In genomic region chr2:26268184-26268583, GRCh38 we compare ENCODE assay signal across 19 cellular contexts. TPM values are rescaled to one million over a fixed set of nuclear protein-coding genes. Genes with fewer than 3 reads are reported as not detected.
DNase-seq lines count a peak whose midpoint lies in the region; ATAC-seq and TF ChIP-seq lines count a peak whose summit lies in the region.
"Had no signal": no experiment of that assay in that cellular context is flagged by ENCODE, and none has a peak within 500 bp of the region (broad histone marks: within the 10 kb centered on the region; RNA-seq: fewer than 3 reads in every experiment).

No MANE protein-coding gene starts in this region.

- no peak overlapping the region for H3K9ac ChIP-seq in adipocyte (ENCODE audit: low read length)
- H3K9ac ChIP-seq: neural progenitor cell had no signal

- intact Hi-C loops in Right ventricle myocardium superior (cut with DNase I), result no loop called here

- no peaks in the 10 kb centered on the region for H3K9me3 ChIP-seq in right atrium auricular region
- H3K9me3 ChIP-seq in adipocyte (ENCODE audit: control insufficient read depth, low read length), result no peaks in the 10 kb centered on the region
- H3K9me3 ChIP-seq in BE2C, result no peaks in the 10 kb centered on the region
- H3K9me3 ChIP-seq: HAP-1 had no signal

- H3K4me1 ChIP-seq in right atrium auricular region (peaks cover 0 to 28% of the 10 kb centered on the region in 2 donors), adipocyte (ENCODE audit: control insufficient read depth, insufficient read depth, low read length) (peaks cover 45% of the 10 kb centered on the region), BE2C (no peaks in the 10 kb centered on the region)
- H3K4me1 ChIP-seq: HAP-1, neural progenitor cell had no signal

- TF ChIP-seq CTCF in right atrium auricular region (IDR thresholded peaks at IDR 0.05) (no peak), fibroblast of villous mesenchyme (IDR thresholded peaks at IDR 0.05; ENCODE audit: insufficient read depth, low read depth, low read length) (no peak), BE2C (IDR thresholded peaks at IDR 0.05; ENCODE audit: low read depth, low read length) (no peak)

- peak overlapping the region in 1 of 2 donors; percentile 87 for H3K27ac ChIP-seq in right atrium auricular region
- H3K27ac ChIP-seq: neural progenitor cell, SK-N-MC had no signal

- DNase-seq in Right ventricle myocardium superior (no peak), right atrium auricular region (ENCODE audit: low spot score) (no peak), adipocyte (ENCODE audit: low read depth) (peak; percentile 50), fibroblast of villous mesenchyme (ENCODE audit: low read depth) (peak; percentile 65), BE2C (no peak), NCI-H128 (lab: John Stamatoyannopoulos, UW; ENCODE audit: unreplicated experiment) (no peak)
- DNase-seq: activated CD4-positive, alpha-beta T cell treated with anti-CD3 and anti-CD28 coated beads, Interleukin-2, amount 10 ng/mL, durations not matched to agents 7 days and 5 days; activated CD8-positive, alpha-beta memory T cell treated with anti-CD3 and anti-CD28 coated beads, Interleukin-2, amount 50 U/mL, for 48 hours; activated gamma-delta T cell treated with Interleukin-2 at 50 U/mL for 16 hours; CD4-positive, alpha-beta T cell; dermis blood vessel endothelial cell; Kasumi-1; NCI-H187 treated with DMSO at 0.1 percent for 48 hours; NCI-H446 had no signal

- no peak overlapping the region for H3K4me3 ChIP-seq in right atrium auricular region
- no peak overlapping the region for H3K4me3 ChIP-seq in adipocyte (ENCODE audit: low read length)
- no peak overlapping the region for H3K4me3 ChIP-seq in fibroblast of villous mesenchyme (ENCODE audit: low read depth, low read length)
- no peak overlapping the region for H3K4me3 ChIP-seq in BE2C (ENCODE audit: low read depth, low read length)
- H3K4me3 ChIP-seq: HAP-1, neural progenitor cell, SK-N-MC had no signal

- ATAC-seq in Right ventricle myocardium superior (ENCODE audit: poor library complexity), result peak; percentile 69
- no peak for ATAC-seq in HG03159 (IDR thresholded peaks at IDR 0.05; ENCODE audit: unreplicated experiment)
- no peak for ATAC-seq in HG02623 (IDR thresholded peaks at IDR 0.05; ENCODE audit: unreplicated experiment)

- H3K27me3 ChIP-seq in right atrium auricular region (no peaks in the 10 kb centered on the region), adipocyte (replicated peaks; ENCODE audit: control insufficient read depth, insufficient read depth, low read length) (no peaks in the 10 kb centered on the region), BE2C (no peaks in the 10 kb centered on the region)
- H3K27me3 ChIP-seq: neural progenitor cell had no signal

- H3K36me3 ChIP-seq in right atrium auricular region, result peaks cover 24% of the 10 kb centered on the region
- H3K36me3 ChIP-seq in adipocyte (ENCODE audit: control insufficient read depth, insufficient read depth, low read length, severe bottlenecking), result peaks cover 29% of the 10 kb centered on the region
- peaks cover 2% of the 10 kb centered on the region for H3K36me3 ChIP-seq in BE2C
- H3K36me3 ChIP-seq: neural progenitor cell had no signal

RNA-seq across cellular contexts. Expression of gene HADHB, which starts 23.4 kb away (rescaled TPM):
- total RNA-seq in Right ventricle myocardium superior, result 1,664 TPM
- total RNA-seq in right atrium auricular region, result 100 to 1,000 TPM; 756 to 770 TPM
- 80.5 and 106 TPM in 2 replicates for total RNA-seq in fibroblast of villous mesenchyme
- 71.5 TPM for polyA plus RNA-seq in BE2C (2012; ENCODE audit: insufficient read depth, insufficient read length, low read depth)

RNA-seq across cellular contexts. Expression of gene HADHA, which starts 23.8 kb away (rescaled TPM):
- total RNA-seq in Right ventricle myocardium superior, result 766 TPM
- total RNA-seq in right atrium auricular region, result 100 to 1,000 TPM; 333 to 364 TPM
- 120 and 122 TPM in 2 replicates for total RNA-seq in fibroblast of villous mesenchyme
- 126 TPM for polyA plus RNA-seq in BE2C (2012; ENCODE audit: insufficient read depth, insufficient read length, low read depth)

Comparison
In these comparisons a context has a peak if more than half of its experiments do, and no peak if none do; other contexts are left out.
1. DNase-seq: peak in adipocyte (single experiment) and fibroblast of villous mesenchyme (single experiment); none in Right ventricle myocardium superior (single experiment), right atrium auricular region (single experiment), BE2C (single experiment) and NCI-H128 (single experiment).